Comparison of ENCODE assay signal across 21 cellular contexts in genomic region chr7:121623130-121623872, GRCh38.
"Had no signal": no experiment of that assay in that cellular context is flagged by ENCODE, and none has a peak within 500 bp of the region (broad histone marks: within the 10 kb centered on the region; RNA-seq: fewer than 3 reads in every experiment).

No MANE protein-coding gene starts in this region.

- H3K9me3 ChIP-seq: esophagus muscularis mucosa, gastroesophageal sphincter, mucosa of descending colon, right lobe of liver, transverse colon, uterus had no signal

- H3K27me3 ChIP-seq: esophagus muscularis mucosa, gastroesophageal sphincter, right lobe of liver, transverse colon, uterus had no signal

- H3K4me1 ChIP-seq: esophagus muscularis mucosa, gastroesophageal sphincter, parathyroid adenoma, right lobe of liver, transverse colon, uterus had no signal

- H3K9ac ChIP-seq: parathyroid adenoma had no signal

- H3K4me3 ChIP-seq: coronary artery, esophagus muscularis mucosa, gastroesophageal sphincter, mucosa of descending colon, right lobe of liver, skin epidermis, transverse colon, uterus had no signal

- H2AFZ ChIP-seq: parathyroid adenoma had no signal

- H3K36me3 ChIP-seq: esophagus muscularis mucosa, gastroesophageal sphincter, right lobe of liver, transverse colon, uterus had no signal

- H3K79me2 ChIP-seq: parathyroid adenoma had no signal

- H3K27ac ChIP-seq: esophagus muscularis mucosa, gastroesophageal sphincter, parathyroid adenoma, right lobe of liver, skin epidermis, transverse colon, uterus had no signal

- ATAC-seq: gastroesophageal sphincter; left colon; mucosa of descending colon; right lobe of liver; stimulated activated effector memory CD8-positive, alpha-beta T cell treated with anti-CD3 and anti-CD28 coated beads, Interleukin-12 subunit alpha, Interleukin-12 subunit beta, amount 100 ng/mL, for 72 hours had no signal

- DNase-seq: activated CD8-positive, alpha-beta memory T cell treated with anti-CD3 and anti-CD28 coated beads for 24 hours; activated naive CD4-positive, alpha-beta T cell treated with Interleukin-2 at 50 U/mL for 16 hours; activated naive CD8-positive, alpha-beta T cell treated with anti-CD3 and anti-CD28 coated beads for 36 hours; activated T-cell treated with anti-CD3 and anti-CD28 coated beads, Interleukin-2, amount 50 U/mL, for 48 hours; amniotic stem cell; cerebellar nuclear complex; head of caudate nucleus; left colon; mesendoderm; mucosa of descending colon; nephron progenitor cell; right lobe of liver; stimulated activated CD4-positive, alpha-beta T cell treated with anti-CD3 and anti-CD28 coated beads, Interleukin-2, amount 100 ng/mL, for 24 hours; transverse colon; uterus had no signal
